Comparison of ENCODE assay signal across 1 cellular context in the genomic region with DNA sequence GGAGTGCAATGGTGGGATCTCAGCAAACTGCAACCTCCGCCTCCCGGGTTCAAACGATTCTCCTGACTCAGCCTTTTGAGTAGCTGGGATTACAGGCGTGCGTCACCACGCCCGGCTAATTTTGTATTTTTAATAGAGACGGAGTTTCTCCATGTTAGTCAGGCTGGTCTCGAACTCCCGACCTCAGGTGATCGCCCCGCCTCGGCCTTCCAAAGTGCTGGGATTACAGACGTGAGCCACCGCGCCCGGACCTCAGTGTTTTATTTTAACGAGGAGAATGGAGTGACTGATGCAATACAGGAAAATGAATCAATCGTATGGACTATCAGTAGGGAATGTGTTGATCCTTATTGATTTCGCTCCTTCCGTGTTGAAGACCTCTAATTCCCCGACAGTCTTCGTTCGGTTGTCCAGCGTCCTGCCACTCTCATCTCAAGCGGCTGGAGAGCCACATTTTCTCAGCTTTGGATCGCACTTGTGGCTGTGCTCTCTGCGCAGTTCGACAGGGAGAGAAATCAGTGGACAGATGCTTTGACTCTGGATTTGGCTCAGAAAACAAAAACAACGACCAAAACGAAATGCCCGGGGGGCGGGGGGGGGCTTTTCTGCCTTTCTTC.
TF ChIP-seq lines count a peak whose summit lies in the region.

No MANE protein-coding gene starts in this region.

TF ChIP-seq in HepG2, 621 proteins besides CTCF, POLR2A, EP300 and RAD21 (continued from another document and continues in another):
- TF ChIP-seq ATF4 (CRISPR knock-in tag; IDR thresholded peaks at IDR 0.05) (peak in 1 of 2 experiments; percentile 95; a peak in 2 of 4 replicates), ZNF709 (CRISPR knock-in tag; IDR thresholded peaks at IDR 0.05) (no peak), MYPOP (CRISPR knock-in tag; IDR thresholded peaks at IDR 0.05) (no peak), ZNF7 (CRISPR knock-in tag; IDR thresholded peaks at IDR 0.05) (no peak), TEF (CRISPR knock-in tag; IDR thresholded peaks at IDR 0.05) (no peak), TBX3 (IDR thresholded peaks at IDR 0.05; ENCODE audit: borderline replicate concordance) (no peak), ELK4 (CRISPR knock-in tag; IDR thresholded peaks at IDR 0.05; ENCODE audit: borderline replicate concordance) (no peak), PLRG1 (conservative IDR thresholded peaks at IDR 0.05) (no peak), ZSCAN9 (CRISPR knock-in tag; IDR thresholded peaks at IDR 0.05; ENCODE audit: borderline replicate concordance) (peak; percentile 6; the same call in 1 of the 2 replicates), BCLAF1 (IDR thresholded peaks at IDR 0.05) (no peak), CHD2 (IDR thresholded peaks at IDR 0.05; ENCODE audit: low read depth, low read length) (no peak), ZNF879 (CRISPR knock-in tag; IDR thresholded peaks at IDR 0.05) (no peak), ZFX (CRISPR knock-in tag; IDR thresholded peaks at IDR 0.05; ENCODE audit: low read depth) (no peak), ZFP82 (CRISPR knock-in tag; IDR thresholded peaks at IDR 0.05; ENCODE audit: borderline replicate concordance) (no peak), HNRNPL (IDR thresholded peaks at IDR 0.05; ENCODE audit: low read depth, low read length) (no peak), KAT7 (CRISPR knock-in tag; IDR thresholded peaks at IDR 0.05; ENCODE audit: borderline replicate concordance) (no peak), GMEB2 (CRISPR knock-in tag; IDR thresholded peaks at IDR 0.05; ENCODE audit: low read depth) (no peak), ZC3H13 (CRISPR knock-in tag; IDR thresholded peaks at IDR 0.05) (no peak), PTBP1 (IDR thresholded peaks at IDR 0.05; ENCODE audit: low read depth, low read length, poor library complexity, severe bottlenecking) (no peak), ZNF256 (CRISPR knock-in tag; conservative IDR thresholded peaks at IDR 0.05) (no peak), SMYD3 (CRISPR knock-in tag; IDR thresholded peaks at IDR 0.05) (no peak), TBX2 (CRISPR knock-in tag; IDR thresholded peaks at IDR 0.05; ENCODE audit: borderline replicate concordance) (0 out of 2 replicates have a peak, but pooled peaks have one; percentile 19), FOSL2 (CRISPR knock-in tag; IDR thresholded peaks at IDR 0.05) (peak; percentile 47; the same call in 1 of the 2 replicates), DPF2 (CRISPR knock-in tag; IDR thresholded peaks at IDR 0.05; ENCODE audit: borderline replicate concordance, low read depth) (no peak), MZF1 (CRISPR knock-in tag; IDR thresholded peaks at IDR 0.05; ENCODE audit: borderline replicate concordance) (no peak), MBD4 (IDR thresholded peaks at IDR 0.05; ENCODE audit: borderline replicate concordance, low read length) (no peak; the same call in 1 of the 2 replicates), POLR2AphosphoS2 (IDR thresholded peaks at IDR 0.05; ENCODE audit: low read depth, low read length) (no peak), HOMEZ (CRISPR knock-in tag; IDR thresholded peaks at IDR 0.05; ENCODE audit: low read depth) (no peak), CCDC6 (CRISPR knock-in tag; IDR thresholded peaks at IDR 0.05) (no peak), AGO2 (optimal IDR thresholded peaks at IDR 0.05; ENCODE audit: low read depth, low read length) (no peak), PBX2 (CRISPR knock-in tag; IDR thresholded peaks at IDR 0.05) (no peak)
- TF ChIP-seq, protein P1, sequence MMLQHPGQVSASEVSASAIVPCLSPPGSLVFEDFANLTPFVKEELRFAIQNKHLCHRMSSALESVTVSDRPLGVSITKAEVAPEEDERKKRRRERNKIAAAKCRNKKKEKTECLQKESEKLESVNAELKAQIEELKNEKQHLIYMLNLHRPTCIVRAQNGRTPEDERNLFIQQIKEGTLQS (CRISPR knock-in tag; IDR thresholded peaks at IDR 0.05): no peak
- TF ChIP-seq, protein P2, sequence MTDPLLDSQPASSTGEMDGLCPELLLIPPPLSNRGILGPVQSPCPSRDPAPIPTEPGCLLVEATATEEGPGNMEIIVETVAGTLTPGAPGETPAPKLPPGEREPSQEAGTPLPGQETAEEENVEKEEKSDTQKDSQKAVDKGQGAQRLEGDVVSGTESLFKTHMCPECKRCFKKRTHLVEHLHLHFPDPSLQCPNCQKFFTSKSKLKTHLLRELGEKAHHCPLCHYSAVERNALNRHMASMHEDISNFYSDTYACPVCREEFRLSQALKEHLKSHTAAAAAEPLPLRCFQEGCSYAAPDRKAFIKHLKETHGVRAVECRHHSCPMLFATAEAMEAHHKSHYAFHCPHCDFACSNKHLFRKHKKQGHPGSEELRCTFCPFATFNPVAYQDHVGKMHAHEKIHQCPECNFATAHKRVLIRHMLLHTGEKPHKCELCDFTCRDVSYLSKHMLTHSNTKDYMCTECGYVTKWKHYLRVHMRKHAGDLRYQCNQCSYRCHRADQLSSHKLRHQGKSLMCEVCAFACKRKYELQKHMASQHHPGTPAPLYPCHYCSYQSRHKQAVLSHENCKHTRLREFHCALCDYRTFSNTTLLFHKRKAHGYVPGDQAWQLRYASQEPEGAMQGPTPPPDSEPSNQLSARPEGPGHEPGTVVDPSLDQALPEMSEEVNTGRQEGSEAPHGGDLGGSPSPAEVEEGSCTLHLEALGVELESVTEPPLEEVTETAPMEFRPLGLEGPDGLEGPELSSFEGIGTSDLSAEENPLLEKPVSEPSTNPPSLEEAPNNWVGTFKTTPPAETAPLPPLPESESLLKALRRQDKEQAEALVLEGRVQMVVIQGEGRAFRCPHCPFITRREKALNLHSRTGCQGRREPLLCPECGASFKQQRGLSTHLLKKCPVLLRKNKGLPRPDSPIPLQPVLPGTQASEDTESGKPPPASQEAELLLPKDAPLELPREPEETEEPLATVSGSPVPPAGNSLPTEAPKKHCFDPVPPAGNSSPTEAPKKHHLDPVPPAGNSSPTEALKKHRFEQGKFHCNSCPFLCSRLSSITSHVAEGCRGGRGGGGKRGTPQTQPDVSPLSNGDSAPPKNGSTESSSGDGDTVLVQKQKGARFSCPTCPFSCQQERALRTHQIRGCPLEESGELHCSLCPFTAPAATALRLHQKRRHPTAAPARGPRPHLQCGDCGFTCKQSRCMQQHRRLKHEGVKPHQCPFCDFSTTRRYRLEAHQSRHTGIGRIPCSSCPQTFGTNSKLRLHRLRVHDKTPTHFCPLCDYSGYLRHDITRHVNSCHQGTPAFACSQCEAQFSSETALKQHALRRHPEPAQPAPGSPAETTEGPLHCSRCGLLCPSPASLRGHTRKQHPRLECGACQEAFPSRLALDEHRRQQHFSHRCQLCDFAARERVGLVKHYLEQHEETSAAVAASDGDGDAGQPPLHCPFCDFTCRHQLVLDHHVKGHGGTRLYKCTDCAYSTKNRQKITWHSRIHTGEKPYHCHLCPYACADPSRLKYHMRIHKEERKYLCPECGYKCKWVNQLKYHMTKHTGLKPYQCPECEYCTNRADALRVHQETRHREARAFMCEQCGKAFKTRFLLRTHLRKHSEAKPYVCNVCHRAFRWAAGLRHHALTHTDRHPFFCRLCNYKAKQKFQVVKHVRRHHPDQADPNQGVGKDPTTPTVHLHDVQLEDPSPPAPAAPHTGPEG (CRISPR knock-in tag; IDR thresholded peaks at IDR 0.05): no peak
- TF ChIP-seq, protein P3, sequence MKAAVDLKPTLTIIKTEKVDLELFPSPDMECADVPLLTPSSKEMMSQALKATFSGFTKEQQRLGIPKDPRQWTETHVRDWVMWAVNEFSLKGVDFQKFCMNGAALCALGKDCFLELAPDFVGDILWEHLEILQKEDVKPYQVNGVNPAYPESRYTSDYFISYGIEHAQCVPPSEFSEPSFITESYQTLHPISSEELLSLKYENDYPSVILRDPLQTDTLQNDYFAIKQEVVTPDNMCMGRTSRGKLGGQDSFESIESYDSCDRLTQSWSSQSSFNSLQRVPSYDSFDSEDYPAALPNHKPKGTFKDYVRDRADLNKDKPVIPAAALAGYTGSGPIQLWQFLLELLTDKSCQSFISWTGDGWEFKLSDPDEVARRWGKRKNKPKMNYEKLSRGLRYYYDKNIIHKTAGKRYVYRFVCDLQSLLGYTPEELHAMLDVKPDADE (CRISPR knock-in tag; IDR thresholded peaks at IDR 0.05): no peak
- TF ChIP-seq, protein P4, sequence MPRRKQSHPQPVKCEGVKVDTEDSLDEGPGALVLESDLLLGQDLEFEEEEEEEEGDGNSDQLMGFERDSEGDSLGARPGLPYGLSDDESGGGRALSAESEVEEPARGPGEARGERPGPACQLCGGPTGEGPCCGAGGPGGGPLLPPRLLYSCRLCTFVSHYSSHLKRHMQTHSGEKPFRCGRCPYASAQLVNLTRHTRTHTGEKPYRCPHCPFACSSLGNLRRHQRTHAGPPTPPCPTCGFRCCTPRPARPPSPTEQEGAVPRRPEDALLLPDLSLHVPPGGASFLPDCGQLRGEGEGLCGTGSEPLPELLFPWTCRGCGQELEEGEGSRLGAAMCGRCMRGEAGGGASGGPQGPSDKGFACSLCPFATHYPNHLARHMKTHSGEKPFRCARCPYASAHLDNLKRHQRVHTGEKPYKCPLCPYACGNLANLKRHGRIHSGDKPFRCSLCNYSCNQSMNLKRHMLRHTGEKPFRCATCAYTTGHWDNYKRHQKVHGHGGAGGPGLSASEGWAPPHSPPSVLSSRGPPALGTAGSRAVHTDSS (CRISPR knock-in tag; conservative IDR thresholded peaks at IDR 0.05): no peak
